ENCODE assay signal across 16 cellular contexts in the genomic region with DNA sequence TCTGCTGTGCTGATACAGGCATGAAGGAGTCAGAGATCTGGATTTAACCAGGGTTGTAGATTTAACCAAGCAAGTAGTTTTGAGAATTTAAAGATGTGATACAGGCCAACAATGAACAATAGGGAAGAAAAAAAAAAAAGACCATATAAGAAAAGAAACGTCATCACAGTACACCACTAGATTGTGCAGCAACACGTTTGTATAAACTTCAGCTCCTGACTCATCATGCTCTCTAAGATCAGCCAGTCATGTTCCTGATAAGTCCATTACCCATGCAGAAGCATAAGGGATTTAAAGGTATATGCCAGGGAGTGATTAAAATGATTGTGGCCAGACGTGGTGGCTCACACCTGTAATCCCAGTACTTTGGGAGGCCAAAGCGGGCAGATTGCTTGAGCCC. TPM values are rescaled to one million over a fixed set of nuclear protein-coding genes. Genes with fewer than 3 reads are reported as not detected.
DNase-seq lines count a peak whose midpoint lies in the region; ATAC-seq and TF ChIP-seq lines count a peak whose summit lies in the region.
"Had no signal": no experiment of that assay in that cellular context is flagged by ENCODE, and none has a peak within 500 bp of the region (broad histone marks: within the 10 kb centered on the region; RNA-seq: fewer than 3 reads in every experiment).

No MANE protein-coding gene starts in this region.

- H3K4me1 ChIP-seq in breast epithelium (no peaks in the 10 kb centered on the region), SJSA1 (replicated peaks) (peaks cover 5% of the 10 kb centered on the region), sigmoid colon (no peaks in the 10 kb centered on the region)

- peak overlapping the region; percentile 90 for H3K27ac Mint-ChIP-seq in MCF 10A (ENCODE audit: low read depth, unreplicated experiment)
- H3K27ac Mint-ChIP-seq: memory B cell, type B pancreatic cell had no signal

- H3K4me3 Mint-ChIP-seq in MCF 10A (ENCODE audit: unreplicated experiment): peak overlapping the region; percentile 57
- H3K4me3 Mint-ChIP-seq: memory B cell, type B pancreatic cell had no signal

- H3K27me3 ChIP-seq in breast epithelium: no peaks in the 10 kb centered on the region
- no peaks in the 10 kb centered on the region for H3K27me3 ChIP-seq in SJSA1 (replicated peaks)
- no peaks in the 10 kb centered on the region for H3K27me3 ChIP-seq in sigmoid colon

- DNase-seq in MCF 10A (ENCODE audit: unreplicated experiment) (peak; percentile 85), breast epithelium (ENCODE audit: low spot score in 2 of 2) (no peak), SJSA1 (ENCODE audit: low read depth in 1 of 2, low spot score in 2 of 2) (peak; percentile 54 to 64), fibroblast of mammary gland (ENCODE audit: low read depth) (peak; percentile 88), sigmoid colon (no peak), NCI-H69 (lab: John Stamatoyannopoulos, UW) (no peak)
- DNase-seq in activated effector memory CD4-positive, alpha-beta T cell treated with Interleukin-2 at 50 U/mL for 16 hours: no peak
- DNase-seq: DMS79, NCI-H1417, NCI-H446 treated with DMSO at 0.1 percent for 48 hours, SIG-M5, WERI-Rb-1 had no signal

- H3K27ac ChIP-seq in breast epithelium: no peak overlapping the region
- peak overlapping the region; percentile 36; the same call in 1 of the 2 replicates for H3K27ac ChIP-seq in SJSA1
- H3K27ac ChIP-seq in sigmoid colon: no peak overlapping the region
- H3K27ac ChIP-seq: neutrophil, WERI-Rb-1 had no signal

- no peaks in the 10 kb centered on the region for H3K36me3 ChIP-seq in breast epithelium
- H3K36me3 ChIP-seq in SJSA1: no peaks in the 10 kb centered on the region
- H3K36me3 ChIP-seq in sigmoid colon: no peaks in the 10 kb centered on the region
- H3K36me3 ChIP-seq: neutrophil, WERI-Rb-1 had no signal

- ATAC-seq in GM21619 (IDR thresholded peaks at IDR 0.05; ENCODE audit: unreplicated experiment): no peak

- TF ChIP-seq CTCF in MCF 10A (IDR thresholded peaks at IDR 0.05; ENCODE audit: unreplicated experiment) (no peak), breast epithelium (IDR thresholded peaks at IDR 0.05) (no peak), fibroblast of mammary gland (conservative IDR thresholded peaks at IDR 0.05; ENCODE audit: control insufficient read depth, insufficient read depth, low read depth, low read length) (no peak), sigmoid colon (IDR thresholded peaks at IDR 0.05) (no peak)

- POLR2A ChIA-PET in MCF 10A (lab: Yijun Ruan, JAX): interaction anchor here (0.6 to 2.2 kb wide), 5 partner anchors 9 to 704 kb away, joined by 3 to 22 read pairs (median 4); partner anchors contain the start of gene ERICH2

- no peaks in the 10 kb centered on the region for H3K27me3 Mint-ChIP-seq in MCF 10A (ENCODE audit: insufficient read depth, unreplicated experiment)

- TF ChIP-seq EP300 in sigmoid colon (IDR thresholded peaks at IDR 0.05): no peak

- intact Hi-C loops in MCF 10A (cut with micrococcal nuclease): no loop called here
- intact Hi-C loops in breast epithelium (cut with DNase I; ENCODE audit: low total_unique reads): no loop called here
- intact Hi-C loops in sigmoid colon (cut with DNase I): no loop called here

- no peaks in the 10 kb centered on the region for H3K36me3 Mint-ChIP-seq in MCF 10A (ENCODE audit: insufficient read depth, unreplicated experiment)
- H3K36me3 Mint-ChIP-seq: memory B cell, type B pancreatic cell had no signal

- WGBS in sigmoid colon, 2 donors: 44 to 67% methylated on average over 4 of the region's 4 CpGs

- TF ChIP-seq POLR2A in breast epithelium (IDR thresholded peaks at IDR 0.05): no peak
- no peak for TF ChIP-seq POLR2A in sigmoid colon (IDR thresholded peaks at IDR 0.05)

- H3K9me3 Mint-ChIP-seq in MCF 10A (ENCODE audit: unreplicated experiment): no peaks in the 10 kb centered on the region
- H3K9me3 Mint-ChIP-seq: memory B cell, type B pancreatic cell had no signal

- CTCF ChIA-PET in MCF 10A (lab: Yijun Ruan, JAX): interaction anchor here (0.6 to 1.2 kb wide), 4 partner anchors 9 to 338 kb away, joined by 3 to 8 read pairs (median 4); no protein-coding TSS in a partner anchor

- H3K4me3 ChIP-seq in breast epithelium (no peak overlapping the region), SJSA1 (no peak overlapping the region), fibroblast of mammary gland (ENCODE audit: control insufficient read depth, low read depth, low read length) (no peak overlapping the region), sigmoid colon (no peak overlapping the region)

- H3K9me3 ChIP-seq in breast epithelium: peaks cover 0 to 4% of the 10 kb centered on the region in 2 donors
- H3K9me3 ChIP-seq in SJSA1 (replicated peaks): no peaks in the 10 kb centered on the region
- H3K9me3 ChIP-seq in sigmoid colon: no peaks in the 10 kb centered on the region
- H3K9me3 ChIP-seq: neutrophil had no signal

- peaks cover 27% of the 10 kb centered on the region for H3K4me1 Mint-ChIP-seq in MCF 10A (ENCODE audit: insufficient read depth, unreplicated experiment)
- H3K4me1 Mint-ChIP-seq: memory B cell had no signal

- BruUV-seq in MCF 10A (replicated peaks; lab: Mats Ljungman, UMichigan): no TSS peak

RNA-seq across cellular contexts. Expression of gene ERICH2, which starts 22.3 kb away (rescaled TPM):
- total RNA-seq in MCF 10A (2022) (7.2 and 22.4 TPM in 2 replicates), breast epithelium (under 1 TPM in 1 of 3 donors, not detected in 2; 0.80 TPM), sigmoid colon (not detected)
- not detected in 2 replicates for total RNA-seq in SJSA1 (2014; rRNA removed; shearing (Covaris generic))
- polyA plus RNA-seq in sigmoid colon: not detected

RNA-seq across cellular contexts. Expression of gene SP5, which starts 32.8 kb away (rescaled TPM):
- total RNA-seq in MCF 10A (2022) (not detected in 2 replicates), breast epithelium (1 to 10 TPM; 1.5 to 7.9 (median 5.8) TPM), sigmoid colon (1 to 10 TPM in 3 of 4 donors, under 1 TPM in 1; 0.81 to 4.6 (median 2.0) TPM)
- total RNA-seq in SJSA1 (2014; rRNA removed; shearing (Covaris generic)): 4.3 and 5.2 TPM in 2 replicates
- polyA plus RNA-seq in sigmoid colon: 1 to 10 TPM in 1 of 3 donors, under 1 TPM in 2; 0.69 to 1.2 (median 0.82) TPM

Comparison
In these comparisons a context has a peak if more than half of its experiments do, and no peak if none do; other contexts are left out.
1. DNase-seq: peak in MCF 10A (single experiment), SJSA1 (2 of 2) and fibroblast of mammary gland (single experiment); none in breast epithelium (0 of 2), activated effector memory CD4-positive, alpha-beta T cell treated with Interleukin-2 at 50 U/mL for 16 hours (single experiment), sigmoid colon (single experiment) and NCI-H69 (single experiment).